8 cellular contexts compared by ENCODE assay signal in genomic region chr6:155530219-155530834, GRCh38.
DNase-seq lines count a peak whose midpoint lies in the region; ATAC-seq, FAIRE-seq and TF ChIP-seq lines count a peak whose summit lies in the region.

No MANE protein-coding gene starts in this region.

- H3K4me1 ChIP-seq in DND-41 (ENCODE audit: insufficient read depth, low read length), result no peaks in the 10 kb centered on the region
- no peaks in the 10 kb centered on the region for H3K4me1 ChIP-seq in naive thymus-derived CD4-positive, alpha-beta T cell (ENCODE audit: control insufficient read depth in 2 of 2, insufficient read depth in 2 of 2, low read length in 2 of 2)

- H3K9me3 ChIP-seq in DND-41 (ENCODE audit: insufficient read depth, low read length, severe bottlenecking), result peaks cover 4% of the 10 kb centered on the region
- H3K9me3 ChIP-seq in naive thymus-derived CD4-positive, alpha-beta T cell (ENCODE audit: control insufficient read depth in 2 of 3, low read length in 3 of 3), result no peaks in the 10 kb centered on the region

- H3K4me1 Mint-ChIP-seq in HFFc6 (ENCODE audit: low read depth), result peaks cover 20% of the 10 kb centered on the region
- H3K4me1 Mint-ChIP-seq in chondrocyte (ENCODE audit: low read depth), result peaks cover 16% of the 10 kb centered on the region
- H3K4me1 Mint-ChIP-seq in naive thymus-derived CD4-positive, alpha-beta T cell, result peaks cover 0 to 10% (median 7%) of the 10 kb centered on the region in 7 donors
- no peaks in the 10 kb centered on the region for H3K4me1 Mint-ChIP-seq in WTC11

- peak; percentile 49 for TF ChIP-seq CTCF in DND-41 (IDR thresholded peaks at IDR 0.05; ENCODE audit: borderline replicate concordance, extremely low read depth, low read length, poor library complexity, severe bottlenecking)
- TF ChIP-seq CTCF in HFFc6 (IDR thresholded peaks at IDR 0.05), result peak; percentile 86
- TF ChIP-seq CTCF in chondrocyte (IDR thresholded peaks at IDR 0.05), result peak; percentile 96
- TF ChIP-seq CTCF in WTC11 (IDR thresholded peaks at IDR 0.05), result no peak

- H3K9me3 Mint-ChIP-seq in HFFc6, result peaks cover 19% of the 10 kb centered on the region
- H3K9me3 Mint-ChIP-seq in chondrocyte (ENCODE audit: low read depth), result peaks cover 13% of the 10 kb centered on the region
- H3K9me3 Mint-ChIP-seq in naive thymus-derived CD4-positive, alpha-beta T cell, result peaks cover 0 to 11% (median 2%) of the 10 kb centered on the region in 11 donors
- H3K9me3 Mint-ChIP-seq in WTC11, result peaks cover 12% of the 10 kb centered on the region

- peak; percentile 99 for FAIRE-seq in A204.1 (lab: Jason Lieb, UNC)

- H3K4me2 ChIP-seq in DND-41 (ENCODE audit: insufficient read depth, low read length), result no peak overlapping the region

- ATAC-seq in DND-41 (ENCODE audit: insufficient read depth, low read depth), result no peak
- no peak for ATAC-seq in naive thymus-derived CD4-positive, alpha-beta T cell
- ATAC-seq in WTC11, result no peak

- H3K9ac ChIP-seq in DND-41 (ENCODE audit: low read depth, low read length), result no peak overlapping the region

- POLR2A ChIA-PET in naive thymus-derived CD4-positive, alpha-beta T cell (lab: Charles Lee), result no interaction called here
- POLR2A ChIA-PET in WTC11 (lab: Charles Lee), result no interaction called here

- intact Hi-C loops in naive thymus-derived CD4-positive, alpha-beta T cell (cut with micrococcal nuclease), result loop anchor here (1.0 to 5.0 kb wide), 3 partner anchors 203 to 853 kb away; no protein-coding TSS in a partner anchor

- H3K27me3 Mint-ChIP-seq in HFFc6 (ENCODE audit: insufficient read depth) (no peaks in the 10 kb centered on the region), chondrocyte (ENCODE audit: low read depth) (no peaks in the 10 kb centered on the region), WTC11 (ENCODE audit: low read depth) (peaks cover 2% of the 10 kb centered on the region; the same call in 1 of the 2 replicates)
- peaks cover 0 to 11% (median 0%) of the 10 kb centered on the region in 5 donors for H3K27me3 Mint-ChIP-seq in naive thymus-derived CD4-positive, alpha-beta T cell

- no peak overlapping the region for H3K4me3 ChIP-seq in DND-41 (ENCODE audit: low read depth in 1 of 2, low read length in 2 of 2)
- H3K4me3 ChIP-seq in naive thymus-derived CD4-positive, alpha-beta T cell (ENCODE audit: low read length), result no peak overlapping the region

- no peaks in the 10 kb centered on the region for H3K36me3 ChIP-seq in DND-41 (ENCODE audit: insufficient read depth, low read length)
- no peaks in the 10 kb centered on the region for H3K36me3 ChIP-seq in naive thymus-derived CD4-positive, alpha-beta T cell (ENCODE audit: control insufficient read depth in 2 of 3, insufficient read depth in 3 of 3, low read length in 3 of 3)

- no peaks in the 10 kb centered on the region for H3K27me3 ChIP-seq in DND-41 (ENCODE audit: insufficient read depth, low read length, poor library complexity)
- H3K27me3 ChIP-seq in naive thymus-derived CD4-positive, alpha-beta T cell (ENCODE audit: control insufficient read depth in 2 of 2, insufficient read depth in 2 of 2, low read length in 2 of 2), result no peaks in the 10 kb centered on the region

- H4K20me1 ChIP-seq in DND-41 (ENCODE audit: insufficient read depth, low read length), result no peaks in the 10 kb centered on the region

- no peak overlapping the region for H3K27ac ChIP-seq in DND-41 (ENCODE audit: low read length)
- no peak overlapping the region for H3K27ac ChIP-seq in naive thymus-derived CD4-positive, alpha-beta T cell (ENCODE audit: low read depth, low read length)

- H3K27ac Mint-ChIP-seq in HFFc6 (peak overlapping the region; percentile 76), chondrocyte (ENCODE audit: unreplicated experiment) (peak overlapping the region; percentile 83), WTC11 (no peak overlapping the region)
- no peak overlapping the region for H3K27ac Mint-ChIP-seq in naive thymus-derived CD4-positive, alpha-beta T cell

- no peaks in the 10 kb centered on the region for H3K79me2 ChIP-seq in DND-41 (ENCODE audit: insufficient read depth, low read length)

- DNase-seq in DND-41 (no peak), HFFc6 (peak; percentile 51), NCI-H345 treated with DMSO at 0.1 percent for 48 hours (lab: John Stamatoyannopoulos, UW; ENCODE audit: unreplicated experiment) (peak; percentile 8), chondrocyte (ENCODE audit: low spot score) (no peak), ureter (ENCODE audit: low spot score) (no peak), WTC11 (ENCODE audit: low spot score) (no peak)
- peak in 5 of 9 donors; percentile 22 to 40 (median 30) for DNase-seq in naive thymus-derived CD4-positive, alpha-beta T cell

- H3K36me3 Mint-ChIP-seq in HFFc6 (ENCODE audit: low read depth) (peaks cover 21% of the 10 kb centered on the region), chondrocyte (ENCODE audit: low read depth) (peaks cover 8% of the 10 kb centered on the region), WTC11 (peaks cover 6% of the 10 kb centered on the region)
- H3K36me3 Mint-ChIP-seq in naive thymus-derived CD4-positive, alpha-beta T cell, result peaks cover 0 to 5% (median 3%) of the 10 kb centered on the region in 5 donors

- CTCF ChIA-PET in naive thymus-derived CD4-positive, alpha-beta T cell (lab: Charles Lee), result interaction anchor here (1.8 kb wide), 1 partner anchor 203 kb away, joined by 10 read pairs; no protein-coding TSS in a partner anchor
- CTCF ChIA-PET in WTC11 (lab: Charles Lee), result no interaction called here

- H3K4me3 Mint-ChIP-seq in HFFc6 (no peak overlapping the region), chondrocyte (ENCODE audit: unreplicated experiment) (no peak overlapping the region), WTC11 (no peak overlapping the region)
- H3K4me3 Mint-ChIP-seq in naive thymus-derived CD4-positive, alpha-beta T cell, result no peak overlapping the region

- H2AFZ ChIP-seq in DND-41 (ENCODE audit: low read depth, low read length), result no peak overlapping the region

TF ChIP-seq in WTC11, 78 proteins besides CTCF, POLR2A, EP300 and RAD21 (continues in another document):
- TF ChIP-seq ATF2 (CRISPR knock-in tag; IDR thresholded peaks at IDR 0.05; ENCODE audit: borderline replicate concordance, low read depth), result no peak
- TF ChIP-seq ZNF121 (CRISPR knock-in tag; IDR thresholded peaks at IDR 0.05), result no peak
- no peak for TF ChIP-seq AR (CRISPR knock-in tag; IDR thresholded peaks at IDR 0.05)
- no peak for TF ChIP-seq E2F5 (CRISPR knock-in tag; IDR thresholded peaks at IDR 0.05)
- TF ChIP-seq NR2C2 (CRISPR knock-in tag; IDR thresholded peaks at IDR 0.05), result no peak
- TF ChIP-seq RELA (CRISPR knock-in tag; IDR thresholded peaks at IDR 0.05; ENCODE audit: borderline replicate concordance), result no peak
- no peak for TF ChIP-seq SMAD4 (CRISPR knock-in tag; IDR thresholded peaks at IDR 0.05)
- TF ChIP-seq SP1 (CRISPR knock-in tag; conservative IDR thresholded peaks at IDR 0.05), result no peak
- no peak for TF ChIP-seq GRHL2 (CRISPR knock-in tag; IDR thresholded peaks at IDR 0.05; ENCODE audit: insufficient replicate concordance, severe bottlenecking)
- TF ChIP-seq CDX4 (CRISPR knock-in tag; IDR thresholded peaks at IDR 0.05; ENCODE audit: borderline replicate concordance), result no peak

Comparison
In these comparisons a context has a peak if more than half of its experiments do, and no peak if none do; other contexts are left out.
1. DNase-seq: peak in HFFc6 (single experiment), NCI-H345 treated with DMSO at 0.1 percent for 48 hours (single experiment) and naive thymus-derived CD4-positive, alpha-beta T cell (5 of 9); none in DND-41 (single experiment), chondrocyte (single experiment), ureter (single experiment) and WTC11 (single experiment).
2. H3K27ac Mint-ChIP-seq: peak in HFFc6 (single experiment) and chondrocyte (single experiment); none in naive thymus-derived CD4-positive, alpha-beta T cell (0 of 9) and WTC11 (single experiment).